Comparison of ENCODE assay signal across 30 cellular contexts in the genomic region with DNA sequence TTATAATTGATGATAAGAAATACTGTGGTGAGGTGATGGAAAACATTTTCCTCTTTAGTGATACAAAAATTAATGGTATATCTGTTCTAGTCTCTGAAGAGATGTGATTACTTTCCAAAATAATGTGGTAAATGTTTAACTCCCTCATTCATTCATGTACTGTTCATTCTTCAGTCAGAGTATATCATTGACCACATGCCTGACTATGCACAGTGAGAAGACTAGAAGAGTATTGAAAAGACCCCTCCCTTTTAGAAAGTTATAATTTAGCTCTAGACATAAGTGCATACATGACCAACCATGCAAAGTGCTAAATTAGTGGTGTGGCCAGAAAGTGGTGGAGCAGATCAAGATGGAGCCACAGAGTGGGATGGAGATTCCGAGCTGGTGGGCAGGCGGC.
"Had no signal": no experiment of that assay in that cellular context is flagged by ENCODE, and none has a peak within 500 bp of the region (broad histone marks: within the 10 kb centered on the region; RNA-seq: fewer than 3 reads in every experiment).

No MANE protein-coding gene starts in this region.

- H3K4me3 ChIP-seq: ascending aorta, cardiac muscle cell had no signal

- H3K4me1 ChIP-seq: ascending aorta had no signal

- H3K27ac ChIP-seq: ascending aorta, cardiac muscle cell, VCaP had no signal

- H3K36me3 ChIP-seq: ascending aorta, cardiac muscle cell had no signal

- DNase-seq: activated B cell treated with CpG ODN at 0.5 μM for 24 hours; activated CD4-positive, alpha-beta memory T cell treated with anti-CD3 and anti-CD28 coated beads for 36 hours; activated CD4-positive, alpha-beta T cell treated with anti-CD3 and anti-CD28 coated beads for 4 hours; activated CD4-positive, alpha-beta T cell treated with anti-CD3 and anti-CD28 coated beads, Interleukin-2, amount 10 ng/mL, durations not matched to agents 24 days and 14 days; activated CD4-positive, alpha-beta T cell treated with anti-CD3 and anti-CD28 coated beads, Interleukin-2, amount 50 U/mL, for 1 hour; activated CD4-positive, alpha-beta T cell treated with anti-CD3 and anti-CD28 coated beads, Interleukin-2, amount 50 U/mL, for 4 hours; activated CD4-positive, CD25-positive, alpha-beta regulatory T cell treated with anti-CD3 and anti-CD28 coated beads, Interleukin-2, amount 50 U/mL, for 72 hours; activated CD8-positive, alpha-beta memory T cell treated with anti-CD3 and anti-CD28 coated beads, Interleukin-2, amount 50 U/mL, for 4 hours; activated CD8-positive, alpha-beta T cell treated with anti-CD3 and anti-CD28 coated beads for 36 hours; activated effector memory CD4-positive, alpha-beta T cell treated with anti-CD3 and anti-CD28 coated beads, Interleukin-2, amount 50 U/mL, for 16 hours; activated gamma-delta T cell treated with Interleukin-2 at 50 U/mL for 16 hours; activated naive CD4-positive, alpha-beta T cell treated with anti-CD3 and anti-CD28 coated beads, Interleukin-2, amount 10 ng/mL, durations not matched to agents 7 days and 5 days; activated naive CD4-positive, alpha-beta T cell treated with Interleukin-2 at 50 U/mL for 16 hours; activated naive CD8-positive, alpha-beta T cell treated with anti-CD3 and anti-CD28 coated beads, Interleukin-2, amount 10 ng/mL, durations not matched to agents 7 days and 5 days; activated naive CD8-positive, alpha-beta T cell treated with anti-CD3 and anti-CD28 coated beads, Interleukin-2, amount 50 U/mL, for 24 hours; activated T-cell treated with anti-CD3 and anti-CD28 coated beads for 4 hours; activated T-cell treated with anti-CD3 and anti-CD28 coated beads, Interleukin-2, amount 50 U/mL, for 1 hour; activated T-cell treated with anti-CD3 and anti-CD28 coated beads, Interleukin-2, amount 50 U/mL, for 4 hours; activated T-cell treated with anti-CD3 and anti-CD28 coated beads, Interleukin-2, amount 50 U/mL, for 72 hours; amygdala; anterior cingulate cortex; caudate nucleus; cerebellar nuclear complex; SW 1271; T-helper 1 cell; T-helper 2 cell; T-helper 9 cell had no signal

- H3K9me3 ChIP-seq: ascending aorta had no signal

- H3K27me3 ChIP-seq: ascending aorta had no signal
